9 cellular contexts compared by ENCODE assay signal in genomic region chr1:110675060-110675791, GRCh38. TPM values are rescaled to one million over a fixed set of nuclear protein-coding genes. Genes with fewer than 3 reads are reported as not detected.
A peak's percentile ranks its signal among the peaks of the same experiment; 100 is the strongest.
DNase-seq lines count a peak whose midpoint lies in the region; ATAC-seq and TF ChIP-seq lines count a peak whose summit lies in the region.
"Had no signal": no experiment of that assay in that cellular context is flagged by ENCODE, and none has a peak within 500 bp of the region (broad histone marks: within the 10 kb centered on the region; RNA-seq: fewer than 3 reads in every experiment).

No MANE protein-coding gene starts in this region.

- peak; percentile 62 for DNase-seq in activated effector memory CD4-positive, alpha-beta T cell treated with anti-CD3 and anti-CD28 coated beads, Interleukin-2, amount 50 U/mL, for 16 hours
- no peak for DNase-seq in activated effector memory CD4-positive, alpha-beta T cell treated with Interleukin-2 at 50 U/mL for 16 hours
- DNase-seq in central memory CD8-positive, alpha-beta T cell (ENCODE audit: low spot score in 2 of 2), result no peak
- DNase-seq in mesenchymal stem cell (no peak), transverse colon (no peak), Caco-2 (no peak), KG1 (lab: John Stamatoyannopoulos, UW) (no peak)

- no peak overlapping the region for H2BK5ac ChIP-seq in mesenchymal stem cell (ENCODE audit: low read depth, low read length, poor library complexity, severe bottlenecking)

- no peak overlapping the region for H3K18ac ChIP-seq in mesenchymal stem cell (ENCODE audit: low read depth in 1 of 2, low read length in 2 of 2)

- H3K9me3 Mint-ChIP-seq in central memory CD8-positive, alpha-beta T cell, result no peaks in the 10 kb centered on the region
- H3K9me3 Mint-ChIP-seq in Caco-2 (ENCODE audit: unreplicated experiment), result no peaks in the 10 kb centered on the region

- no peak overlapping the region for H2BK15ac ChIP-seq in mesenchymal stem cell (ENCODE audit: low read depth, poor library complexity, severe bottlenecking)

- TF ChIP-seq POLR2A in transverse colon (IDR thresholded peaks at IDR 0.05), result no peak

- H2BK120ac ChIP-seq in mesenchymal stem cell (ENCODE audit: low read depth, low read length), result no peak overlapping the region

- peaks cover 47% of the 10 kb centered on the region for H3K4me1 Mint-ChIP-seq in central memory CD8-positive, alpha-beta T cell
- no peaks in the 10 kb centered on the region for H3K4me1 Mint-ChIP-seq in Caco-2 (ENCODE audit: low read depth, unreplicated experiment)

- in situ Hi-C loops in transverse colon (cut with MboI; ENCODE audit: low pct_ligation_motif_present in 1 of 4, low pct_unique_long_range_greater_than_20kb in 1 of 4, low sequenced_read_pairs in 3 of 4), result no loop called here

- no peak overlapping the region for H4K91ac ChIP-seq in mesenchymal stem cell (ENCODE audit: low read length)

- ATAC-seq in central memory CD8-positive, alpha-beta T cell (replicated peaks; ENCODE audit: extremely low read depth, poor library complexity, severe bottlenecking), result no peak
- ATAC-seq in HG02884 (IDR thresholded peaks at IDR 0.05; ENCODE audit: unreplicated experiment), result no peak

- H3K4me3 ChIP-seq in mesenchymal stem cell (ENCODE audit: insufficient read depth in 1 of 2, low read depth in 1 of 2, low read length in 2 of 2), result peak overlapping the region; percentile 31 to 69
- H3K4me3 ChIP-seq in transverse colon, result peak overlapping the region; percentile 34 to 51 (median 36)
- H3K4me3 ChIP-seq in Caco-2 (ENCODE audit: low read depth, low read length), result no peak overlapping the region

- BruUV-seq in Caco-2 (replicated peaks; lab: Mats Ljungman, UMichigan), result no TSS peak

- H4K8ac ChIP-seq in mesenchymal stem cell (ENCODE audit: low read length), result no peak overlapping the region

- no peak overlapping the region for H3K23ac ChIP-seq in mesenchymal stem cell (ENCODE audit: low read length in 2 of 2)

- H3K27ac ChIP-seq in mesenchymal stem cell (ENCODE audit: low read length, poor library complexity, severe bottlenecking) (no peak overlapping the region), transverse colon (peak overlapping the region; percentile 52 to 79 (median 62))

- intact Hi-C loops in transverse colon (cut with DNase I; ENCODE audit: low total_unique reads) (no loop called here), Caco-2 (cut with micrococcal nuclease; ENCODE audit: unreplicated experiment) (no loop called here)

- peaks cover 38% of the 10 kb centered on the region for H3K36me3 Mint-ChIP-seq in central memory CD8-positive, alpha-beta T cell (ENCODE audit: insufficient read depth)
- H3K36me3 Mint-ChIP-seq in Caco-2 (ENCODE audit: insufficient read depth, unreplicated experiment), result no peaks in the 10 kb centered on the region

- CTCF ChIA-PET in Caco-2 (lab: Charles Lee), result no interaction called here

- no peak for TF ChIP-seq EP300 in transverse colon (IDR thresholded peaks at IDR 0.05; ENCODE audit: low read depth)

- no peaks in the 10 kb centered on the region for H3K27me3 Mint-ChIP-seq in central memory CD8-positive, alpha-beta T cell
- H3K27me3 Mint-ChIP-seq in Caco-2 (ENCODE audit: insufficient read depth, unreplicated experiment), result peaks cover 9% of the 10 kb centered on the region

- H3K4me1 ChIP-seq in mesenchymal stem cell (ENCODE audit: control insufficient read depth, insufficient read depth, low read depth, low read length) (peaks cover 14% of the 10 kb centered on the region), transverse colon (peaks cover 0 to 13% (median 10%) of the 10 kb centered on the region in 4 donors), Caco-2 (no peaks in the 10 kb centered on the region)

- H3K4me2 ChIP-seq in mesenchymal stem cell (ENCODE audit: low read length, poor library complexity, severe bottlenecking), result peak overlapping the region; percentile 97

- no peaks in the 10 kb centered on the region for H3K79me1 ChIP-seq in mesenchymal stem cell (replicated peaks; ENCODE audit: low read length, poor library complexity, severe bottlenecking)

- no peak for TF ChIP-seq CTCF in transverse colon (IDR thresholded peaks at IDR 0.05)
- no peak for TF ChIP-seq CTCF in Caco-2 (IDR thresholded peaks at IDR 0.05; ENCODE audit: insufficient read depth in 1 of 2, low read depth in 1 of 2, low read length in 1 of 2, severe bottlenecking in 1 of 2, unreplicated experiment in 1 of 2)

- H3K4ac ChIP-seq in mesenchymal stem cell (ENCODE audit: low read depth in 1 of 2, low read length in 2 of 2), result no peak overlapping the region

- peak overlapping the region; percentile 45 for H3K9ac ChIP-seq in mesenchymal stem cell (ENCODE audit: low read length)

- WGBS in mesenchymal stem cell, result 3% methylated on average over 57 of the region's 57 CpGs
- 23 to 30% methylated on average over 4 to 36 of the region's 57 CpGs for WGBS in transverse colon (ENCODE audit: low coverage in 1 of 2), 2 donors

- H3K9me3 ChIP-seq in mesenchymal stem cell (ENCODE audit: control insufficient read depth, low read length) (no peaks in the 10 kb centered on the region), transverse colon (no peaks in the 10 kb centered on the region), Caco-2 (no peaks in the 10 kb centered on the region)

- no peak overlapping the region for H3K14ac ChIP-seq in mesenchymal stem cell (ENCODE audit: low read length in 2 of 2)

- H3K27ac Mint-ChIP-seq in central memory CD8-positive, alpha-beta T cell (ENCODE audit: low read depth), result peak overlapping the region; percentile 100
- no peak overlapping the region for H3K27ac Mint-ChIP-seq in Caco-2 (ENCODE audit: unreplicated experiment)

- H2AFZ ChIP-seq in mesenchymal stem cell (ENCODE audit: low read depth, low read length), result no peak overlapping the region

- POLR2A ChIA-PET in Caco-2 (lab: Charles Lee), result no interaction called here

- peak overlapping the region; percentile 99 for H3K4me3 Mint-ChIP-seq in central memory CD8-positive, alpha-beta T cell
- no peak overlapping the region for H3K4me3 Mint-ChIP-seq in Caco-2 (ENCODE audit: unreplicated experiment)

- no peak overlapping the region for H2BK12ac ChIP-seq in mesenchymal stem cell (ENCODE audit: low read length in 2 of 2)

- peaks cover 49 to 54% of the 10 kb centered on the region in 2 experiments for H3K27me3 ChIP-seq in mesenchymal stem cell (ENCODE audit: control insufficient read depth in 1 of 2, insufficient read depth in 1 of 2, low read length in 2 of 2)
- H3K27me3 ChIP-seq in transverse colon, result peaks cover 75% of the 10 kb centered on the region
- no peaks in the 10 kb centered on the region for H3K27me3 ChIP-seq in Caco-2 (replicated peaks; ENCODE audit: control insufficient read depth, insufficient read depth, low read length)

- H3K36me3 ChIP-seq in mesenchymal stem cell (ENCODE audit: control insufficient read depth in 1 of 2, insufficient read depth in 2 of 2, low read depth in 1 of 2, low read length in 2 of 2) (peaks cover 0 to 9% of the 10 kb centered on the region in 2 experiments), transverse colon (no peaks in the 10 kb centered on the region), Caco-2 (ENCODE audit: control insufficient read depth, insufficient read depth, low read length) (no peaks in the 10 kb centered on the region)

- H2AK5ac ChIP-seq in mesenchymal stem cell (ENCODE audit: low read length, severe bottlenecking), result no peak overlapping the region

RNA-seq across cellular contexts. Expression of gene KCNA3, which starts 0.5 kb away (rescaled TPM):
- polyA plus RNA-seq in mesenchymal stem cell (2013, experiment 1 of 2), result not detected
- polyA plus RNA-seq in mesenchymal stem cell (2013, experiment 2 of 2), result not detected
- total RNA-seq in transverse colon (10 to 100 TPM in 3 of 4 donors, 1 to 10 TPM in 1; 2.9 to 22.4 (median 10.9) TPM), Caco-2 (2022) (not detected in 2 replicates)
- total RNA-seq: myocyte had no signal
